Comparison of ENCODE assay signal across 1 cellular context in the genomic region with DNA sequence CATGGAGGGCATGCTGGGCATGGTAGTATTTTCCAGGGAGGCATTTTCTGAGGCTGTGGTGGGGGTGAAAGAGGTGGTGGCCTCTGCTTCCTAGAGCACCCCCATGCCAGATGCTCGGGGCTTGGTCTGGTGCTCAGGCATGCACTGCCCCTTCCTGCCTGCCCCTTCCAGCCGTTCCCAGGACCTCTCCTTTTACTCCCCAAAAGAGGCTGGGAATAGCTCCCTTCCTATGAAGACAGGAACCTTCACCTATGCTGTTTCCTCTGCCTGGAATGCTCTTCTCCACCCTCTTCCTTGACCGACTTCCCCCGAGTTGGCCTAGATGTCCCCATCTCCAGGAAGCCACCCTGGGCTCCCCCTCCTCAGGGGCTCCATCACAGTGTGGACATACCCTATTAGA.
TF ChIP-seq lines count a peak whose summit lies in the region.

No MANE protein-coding gene starts in this region.

TF ChIP-seq in SK-N-SH, 30 proteins besides CTCF, POLR2A, EP300 and RAD21 (continued from another document):
- TF ChIP-seq JUND (IDR thresholded peaks at IDR 0.05) (no peak), GABPA (IDR thresholded peaks at IDR 0.05; ENCODE audit: low read depth) (no peak), MEF2A (IDR thresholded peaks at IDR 0.05; ENCODE audit: borderline replicate concordance, low read depth) (no peak), FOXJ3 (CRISPR knock-in tag; IDR thresholded peaks at IDR 0.05) (no peak), FOSL2 (IDR thresholded peaks at IDR 0.05; ENCODE audit: borderline replicate concordance, low read depth) (no peak)
- TF ChIP-seq, protein P1, sequence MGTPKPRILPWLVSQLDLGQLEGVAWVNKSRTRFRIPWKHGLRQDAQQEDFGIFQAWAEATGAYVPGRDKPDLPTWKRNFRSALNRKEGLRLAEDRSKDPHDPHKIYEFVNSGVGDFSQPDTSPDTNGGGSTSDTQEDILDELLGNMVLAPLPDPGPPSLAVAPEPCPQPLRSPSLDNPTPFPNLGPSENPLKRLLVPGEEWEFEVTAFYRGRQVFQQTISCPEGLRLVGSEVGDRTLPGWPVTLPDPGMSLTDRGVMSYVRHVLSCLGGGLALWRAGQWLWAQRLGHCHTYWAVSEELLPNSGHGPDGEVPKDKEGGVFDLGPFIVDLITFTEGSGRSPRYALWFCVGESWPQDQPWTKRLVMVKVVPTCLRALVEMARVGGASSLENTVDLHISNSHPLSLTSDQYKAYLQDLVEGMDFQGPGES (IDR thresholded peaks at IDR 0.05; ENCODE audit: low read depth, low read length): no peak
- TF ChIP-seq, protein P2, sequence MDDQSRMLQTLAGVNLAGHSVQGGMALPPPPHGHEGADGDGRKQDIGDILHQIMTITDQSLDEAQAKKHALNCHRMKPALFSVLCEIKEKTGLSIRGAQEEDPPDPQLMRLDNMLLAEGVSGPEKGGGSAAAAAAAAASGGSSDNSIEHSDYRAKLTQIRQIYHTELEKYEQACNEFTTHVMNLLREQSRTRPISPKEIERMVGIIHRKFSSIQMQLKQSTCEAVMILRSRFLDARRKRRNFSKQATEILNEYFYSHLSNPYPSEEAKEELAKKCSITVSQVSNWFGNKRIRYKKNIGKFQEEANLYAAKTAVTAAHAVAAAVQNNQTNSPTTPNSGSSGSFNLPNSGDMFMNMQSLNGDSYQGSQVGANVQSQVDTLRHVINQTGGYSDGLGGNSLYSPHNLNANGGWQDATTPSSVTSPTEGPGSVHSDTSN (IDR thresholded peaks at IDR 0.05): no peak
TF ChIP-seq in SK-N-SH: peak in this region for 0.
